Comparison of ENCODE assay signal across 14 cellular contexts in genomic region chr4:73762409-73762808, GRCh38. TPM values are rescaled to one million over a fixed set of nuclear protein-coding genes. Genes with fewer than 3 reads are reported as not detected.
DNase-seq lines count a peak whose midpoint lies in the region; ATAC-seq, FAIRE-seq and TF ChIP-seq lines count a peak whose summit lies in the region.
"Had no signal": no experiment of that assay in that cellular context is flagged by ENCODE, and none has a peak within 500 bp of the region (broad histone marks: within the 10 kb centered on the region; RNA-seq: fewer than 3 reads in every experiment).

No MANE protein-coding gene starts in this region.

- no peaks in the 10 kb centered on the region for H3K79me2 ChIP-seq in K562 (ENCODE audit: control insufficient read depth, insufficient read depth, low read length)

- H3K4me1 ChIP-seq in K562 (replicated peaks in 1 of 2; ENCODE audit: control insufficient read depth in 2 of 2, insufficient read depth in 2 of 2, low read length in 2 of 2) (peaks cover 0 to 5% of the 10 kb centered on the region in 2 experiments; a peak in 2 of 5 replicates), small intestine (ENCODE audit: control insufficient read depth in 2 of 2, insufficient read depth in 1 of 2, low read depth in 1 of 2, low read length in 1 of 2) (no peaks in the 10 kb centered on the region)
- H3K4me1 ChIP-seq: psoas muscle had no signal

- no peak for TF ChIP-seq CTCF in K562 (IDR thresholded peaks at IDR 0.05 in 2 of 3, conservative IDR thresholded peaks at IDR 0.05 in 1 of 3; ENCODE audit: insufficient read depth in 2 of 3, low read depth in 1 of 3, low read length in 3 of 3)

- no peaks in the 10 kb centered on the region for H3K36me3 Mint-ChIP-seq in activated naive CD8-positive, alpha-beta T cell treated with anti-CD3 and anti-CD28 coated beads, Interleukin-2, amount 50 U/mL, for 24 hours (ENCODE audit: low read depth)

- no peak overlapping the region for H3K27ac ChIP-seq in K562 (ENCODE audit: extremely low read depth, low read depth, low read length)
- no peak overlapping the region for H3K27ac ChIP-seq in small intestine (ENCODE audit: low read depth in 1 of 2, low read length in 1 of 2)
- H3K27ac ChIP-seq: psoas muscle had no signal

- H3K9me3 Mint-ChIP-seq in activated naive CD8-positive, alpha-beta T cell treated with anti-CD3 and anti-CD28 coated beads, Interleukin-2, amount 50 U/mL, for 24 hours: no peaks in the 10 kb centered on the region

- TF ChIP-seq EP300 in K562 (IDR thresholded peaks at IDR 0.05; ENCODE audit: low read length): no peak

- no peak overlapping the region for H3K4me3 Mint-ChIP-seq in activated naive CD8-positive, alpha-beta T cell treated with anti-CD3 and anti-CD28 coated beads, Interleukin-2, amount 50 U/mL, for 24 hours

- WGBS in K562 (ENCODE audit: insufficient coverage, low coverage, missing lambda C conversion rate): 29% methylated on average over 7 of the region's 7 CpGs
- 64 to 86% (median 72%) methylated on average over 7 of the region's 7 CpGs for WGBS in small intestine, 3 donors

- no peaks in the 10 kb centered on the region for H3K4me1 Mint-ChIP-seq in activated naive CD8-positive, alpha-beta T cell treated with anti-CD3 and anti-CD28 coated beads, Interleukin-2, amount 50 U/mL, for 24 hours

- TF ChIP-seq RAD21 in K562 (CRISPR knock-in tag; conservative IDR thresholded peaks at IDR 0.05 in 1 of 2, IDR thresholded peaks at IDR 0.05 in 1 of 2): no peak

- FAIRE-seq in K562 (lab: Jason Lieb, UNC): no peak
- no peak for FAIRE-seq in small intestine (lab: Jason Lieb, UNC)
- FAIRE-seq: TTC549 had no signal

- peak overlapping the region; percentile 68 for H2AFZ ChIP-seq in K562 (ENCODE audit: low read depth, low read length)

- DNase-seq in K562 (ENCODE audit: extremely low read depth in 1 of 4, low spot score in 3 of 4) (no peak), small intestine (no peak)
- DNase-seq in activated naive CD8-positive, alpha-beta T cell treated with anti-CD3 and anti-CD28 coated beads, Interleukin-2, amount 50 U/mL, for 24 hours: no peak
- no peak for DNase-seq in stimulated activated naive CD4-positive, alpha-beta T cell (lab: John Stamatoyannopoulos, UW)
- DNase-seq: cortex of kidney, H7, NCI-H1092, NCI-H345, psoas muscle had no signal

- H3K27me3 Mint-ChIP-seq in activated naive CD8-positive, alpha-beta T cell treated with anti-CD3 and anti-CD28 coated beads, Interleukin-2, amount 50 U/mL, for 24 hours: no peaks in the 10 kb centered on the region

- H3K9me3 ChIP-seq in K562 (replicated peaks; ENCODE audit: control insufficient read depth, insufficient read depth, low read depth, low read length): no peaks in the 10 kb centered on the region
- no peaks in the 10 kb centered on the region for H3K9me3 ChIP-seq in small intestine (ENCODE audit: control insufficient read depth, low read depth)
- H3K9me3 ChIP-seq: psoas muscle had no signal

- no peak for TF ChIP-seq POLR2A in K562 (conservative IDR thresholded peaks at IDR 0.05)

- H3K27me3 ChIP-seq in K562 (ENCODE audit: control insufficient read depth in 2 of 2, insufficient read depth in 2 of 2, low read length in 2 of 2) (no peaks in the 10 kb centered on the region), small intestine (ENCODE audit: control insufficient read depth in 2 of 2, insufficient read depth in 2 of 2, low read length in 2 of 2) (no peaks in the 10 kb centered on the region)

- no peaks in the 10 kb centered on the region for H3K9me1 ChIP-seq in K562 (ENCODE audit: control insufficient read depth, insufficient read depth, low read length)

- no TSS peak for BruUV-seq in K562 (replicated peaks; lab: Mats Ljungman, UMichigan)

- H3K27ac Mint-ChIP-seq in activated naive CD8-positive, alpha-beta T cell treated with anti-CD3 and anti-CD28 coated beads, Interleukin-2, amount 50 U/mL, for 24 hours: no peak overlapping the region

- no peaks in the 10 kb centered on the region for H4K20me1 ChIP-seq in K562 (replicated peaks; ENCODE audit: control insufficient read depth, insufficient read depth, low read length)

- CTCF ChIA-PET in K562 (lab: Yijun Ruan, JAX; ENCODE audit: low intra/inter-chr PET ratio): no interaction called here

- H3K36me3 ChIP-seq in K562 (ENCODE audit: control insufficient read depth, insufficient read depth, low read length) (no peaks in the 10 kb centered on the region), small intestine (ENCODE audit: control insufficient read depth in 2 of 2, insufficient read depth in 2 of 2, low read length in 2 of 2) (no peaks in the 10 kb centered on the region)

- H3K4me3 ChIP-seq in K562 (no peak overlapping the region), small intestine (ENCODE audit: low read depth in 1 of 2, low read length in 2 of 2) (no peak overlapping the region)
- H3K4me3 ChIP-seq: psoas muscle had no signal

- intact Hi-C loops in K562 (cut with micrococcal nuclease): no loop called here

- in situ Hi-C loops in K562 (cut with MboI): no loop called here

- H3K4me2 ChIP-seq in K562 (ENCODE audit: insufficient read depth, low read length): peak overlapping the region; percentile 34

- H3K9ac ChIP-seq in K562 (ENCODE audit: insufficient read depth in 1 of 2, low read depth in 2 of 2, low read length in 2 of 2): no peak overlapping the region

- ATAC-seq in GM18498 (IDR thresholded peaks at IDR 0.05; ENCODE audit: unreplicated experiment): peak; percentile 64
- ATAC-seq in GM21717 (IDR thresholded peaks at IDR 0.05; ENCODE audit: unreplicated experiment): peak; percentile 72
- peak; percentile 73 for ATAC-seq in HG03460 (IDR thresholded peaks at IDR 0.05; ENCODE audit: unreplicated experiment)
- ATAC-seq in K562: no peak; the same call in 2 of the 3 replicates
- no peak for ATAC-seq in activated naive CD8-positive, alpha-beta T cell treated with anti-CD3 and anti-CD28 coated beads, Interleukin-2, amount 50 U/mL, for 24 hours
- no peak for ATAC-seq in GM21737 (IDR thresholded peaks at IDR 0.05; ENCODE audit: unreplicated experiment)
- ATAC-seq: psoas muscle had no signal

- POLR2A ChIA-PET in K562 (lab: Yijun Ruan, JAX): interaction anchor here (1.5 to 2.4 kb wide), 3 partner anchors 9 to 14 kb away, joined by 4 to 8 read pairs (median 5); no protein-coding TSS in a partner anchor

TF ChIP-seq in K562, 482 proteins besides CTCF, POLR2A, EP300 and RAD21:
- 0 out of 2 replicates have a peak, but pooled peaks have one; percentile 22 for TF ChIP-seq ESRRA (IDR thresholded peaks at IDR 0.05; ENCODE audit: borderline replicate concordance, low read depth)
- 0 out of 2 replicates have a peak, but pooled peaks have one; percentile 6 for TF ChIP-seq ARID1B (IDR thresholded peaks at IDR 0.05)
- TF ChIP-seq CXXC5 (CRISPR knock-in tag; IDR thresholded peaks at IDR 0.05): no peak
- TF ChIP-seq SPI1 (IDR thresholded peaks at IDR 0.05; ENCODE audit: borderline replicate concordance, low read depth, low read length): peak; percentile 66; the same call in 1 of the 2 replicates
- peak; percentile 12; the same call in 1 of the 2 replicates for TF ChIP-seq CBFA2T3 (IDR thresholded peaks at IDR 0.05)

RNA-seq across cellular contexts. Expression of gene CXCL8, which starts 22.0 kb away (rescaled TPM):
- total RNA-seq in K562 (2011; cell fraction: chromatin; rRNA removed; ENCODE audit: low replicate concordance): 5.3 and 6.5 TPM in 2 replicates
- total RNA-seq in K562 (2011; cell fraction: nucleolus; rRNA removed): 5.8 and 9.7 TPM in 2 replicates
- total RNA-seq in K562 (2011; cell fraction: nucleoplasm; rRNA removed): 6.0 and 11.8 TPM in 2 replicates
- total RNA-seq in K562 (2014; rRNA removed): 1.8 and 2.2 TPM in 2 replicates
- 4.8 and 6.2 TPM in 2 replicates for total RNA-seq in K562 (2014; rRNA removed; fragmentation: Illumina TruSeq; extraction: Trizol)
- 1.0 and 1.6 TPM in 2 replicates for total RNA-seq in K562 (2015; rRNA removed; fragmentation: Illumina TruSeq; extraction: Trizol)
- total RNA-seq in K562 (2021): 3.2 and 3.3 TPM in 2 replicates
- polyA plus RNA-seq in K562 (2011; rRNA removed): 3.4 and 7.7 TPM in 2 replicates
- polyA plus RNA-seq in K562 (2011; cell fraction: cytosol; rRNA removed): 1.00 and 1.1 TPM in 2 replicates
- 6.8 and 9.9 TPM in 2 replicates for polyA plus RNA-seq in K562 (2011; cell fraction: nucleus; rRNA removed)
- 8.8 and 15.3 TPM in 2 replicates for polyA plus RNA-seq in K562 (2012)
- polyA plus RNA-seq in K562 (2014; fragmentation: Illumina TruSeq; extraction: Trizol): 2.9 and 3.3 TPM in 2 replicates
- 1 to 10 TPM; 5.8 to 6.9 TPM for polyA plus RNA-seq in K562 (2014; fragmentation: Nextera tagmentation; extraction: Ambion mirVana)
- 2.5 and 2.8 TPM in 2 replicates for polyA plus RNA-seq in K562 (2014; rRNA removed)
- 5.1 and 7.4 TPM in 2 replicates for polyA minus RNA-seq in K562 (2011; rRNA and poly(A)+ RNA removed)
- polyA minus RNA-seq in K562 (2011; cell fraction: cytosol; rRNA and poly(A)+ RNA removed): 3.6 and 6.0 TPM in 2 replicates
- polyA minus RNA-seq in K562 (2011; cell fraction: nucleus; rRNA and poly(A)+ RNA removed): 4.9 and 5.5 TPM in 2 replicates
- polyA plus RNA-seq in small intestine: 1 to 10 TPM; 2.2 to 8.6 (median 2.4) TPM
- total RNA-seq: H7 had no signal

Comparison
In these comparisons a context has a peak if more than half of its experiments do, and no peak if none do; other contexts are left out.
1. ATAC-seq: peak in GM18498 (single experiment), GM21717 (single experiment) and HG03460 (single experiment); none in K562 (single experiment), activated naive CD8-positive, alpha-beta T cell treated with anti-CD3 and anti-CD28 coated beads, Interleukin-2, amount 50 U/mL, for 24 hours (single experiment) and GM21737 (single experiment).